In genomic region chr4:128861856-128862518, GRCh38 we compare ENCODE assay signal across 7 cellular contexts. TPM values are rescaled to one million over a fixed set of nuclear protein-coding genes. Genes with fewer than 3 reads are reported as not detected.
A peak's percentile ranks its signal among the peaks of the same experiment; 100 is the strongest.
DNase-seq lines count a peak whose midpoint lies in the region; ATAC-seq lines count a peak whose summit lies in the region.

No MANE protein-coding gene starts in this region.

- DNase-seq in KBM-7 (peak; percentile 14), naive B cell (no peak), iPS-NIHi11 (ENCODE audit: low spot score) (no peak), RKO (ENCODE audit: low spot score) (no peak)
- DNase-seq in stimulated activated CD4-positive, alpha-beta T cell treated with anti-CD3 and anti-CD28 coated beads, Interleukin-12 subunit alpha, Interleukin-12 subunit beta, amount 100 ng/mL, for 4 hours, result no peak

- H3K4me3 Mint-ChIP-seq in naive B cell, result peak overlapping the region in 1 of 8 donors; percentile 45

- ATAC-seq in GM18907 (IDR thresholded peaks at IDR 0.05; ENCODE audit: unreplicated experiment) (peak; percentile 39), GM21786 (IDR thresholded peaks at IDR 0.05; ENCODE audit: unreplicated experiment) (peak; percentile 29), naive B cell (ENCODE audit: low read depth in 2 of 2) (no peak)

- H3K27ac Mint-ChIP-seq in naive B cell, result peak overlapping the region; percentile 22 to 91 (median 82)

- peaks cover 30 to 31% (median 30%) of the 10 kb centered on the region in 3 donors for H3K4me1 Mint-ChIP-seq in naive B cell

- H3K9me3 Mint-ChIP-seq in naive B cell, result no peaks in the 10 kb centered on the region

- H3K36me3 Mint-ChIP-seq in naive B cell, result peaks cover 21 to 24% of the 10 kb centered on the region in 2 donors

- no peaks in the 10 kb centered on the region for H3K27me3 Mint-ChIP-seq in naive B cell

- in situ Hi-C loops in KBM-7 (cut with MboI; ENCODE audit: low pct_unique_long_range_greater_than_20kb, low sequenced_read_pairs), result no loop called here

RNA-seq across cellular contexts. Expression of gene JADE1, which starts 52.5 kb away (rescaled TPM):
- 10 to 100 TPM; 37.4 to 63.8 (median 41.2) TPM for polyA plus RNA-seq in naive B cell (ENCODE audit: low read depth in 6 of 6)

Comparison
In these comparisons a context has a peak if more than half of its experiments do, and no peak if none do; other contexts are left out.
1. ATAC-seq: peak in GM18907 (single experiment) and GM21786 (single experiment); none in naive B cell (0 of 2).